Comparison of ENCODE assay signal across 8 cellular contexts in genomic region chr22:42688241-42688913, GRCh38. TPM values are rescaled to one million over a fixed set of nuclear protein-coding genes. Genes with fewer than 3 reads are reported as not detected.
A peak's percentile ranks its signal among the peaks of the same experiment; 100 is the strongest.
DNase-seq lines count a peak whose midpoint lies in the region; ATAC-seq, FAIRE-seq and TF ChIP-seq lines count a peak whose summit lies in the region.

No MANE protein-coding gene starts in this region.

- H3K27ac ChIP-seq in endothelial cell of umbilical vein (ENCODE audit: insufficient read depth, low read depth, low read length), result no peak overlapping the region
- H3K27ac ChIP-seq in aorta (ENCODE audit: low read depth in 1 of 2, low read length in 2 of 2), result peak overlapping the region; percentile 3 to 89

- BruUV-seq in endothelial cell of umbilical vein (replicated peaks; lab: Mats Ljungman, UMichigan), result no TSS peak

- H3K4me1 Mint-ChIP-seq in mesothelial cell of epicardium, result peaks cover 23% of the 10 kb centered on the region

- H3K36me3 Mint-ChIP-seq in mesothelial cell of epicardium, result no peaks in the 10 kb centered on the region

- no peaks in the 10 kb centered on the region for H3K27me3 Mint-ChIP-seq in mesothelial cell of epicardium (ENCODE audit: low read depth)

- no peak for TF ChIP-seq POLR2A in endothelial cell of umbilical vein (IDR thresholded peaks at IDR 0.05; ENCODE audit: low read depth, low read length)

- dilution Hi-C loops in endothelial cell of umbilical vein (cut with MboI; ENCODE audit: extremely low pct_ligation_motif_present, low sequenced_read_pairs), result no loop called here

- H3K4me2 ChIP-seq in endothelial cell of umbilical vein (ENCODE audit: insufficient read depth, low read length), result no peak overlapping the region

- H3K9ac ChIP-seq in endothelial cell of umbilical vein (replicated peaks; ENCODE audit: extremely low read depth, insufficient read depth, low read length), result no peak overlapping the region

- H3K9me1 ChIP-seq in endothelial cell of umbilical vein (replicated peaks; ENCODE audit: control insufficient read depth, extremely low read depth, insufficient read depth, low read length), result no peaks in the 10 kb centered on the region

- H3K4me1 ChIP-seq in endothelial cell of umbilical vein (ENCODE audit: control insufficient read depth, extremely low read depth, insufficient read depth, low read length), result no peaks in the 10 kb centered on the region
- peaks cover 2 to 7% of the 10 kb centered on the region in 2 donors for H3K4me1 ChIP-seq in aorta (ENCODE audit: control insufficient read depth in 1 of 2, insufficient read depth in 2 of 2, low read length in 2 of 2)

- H3K27me3 ChIP-seq in H7 (ENCODE audit: control insufficient read depth, insufficient read depth, low read length) (no peaks in the 10 kb centered on the region), endothelial cell of umbilical vein (ENCODE audit: control insufficient read depth in 2 of 2, insufficient read depth in 2 of 2, low read length in 2 of 2) (no peaks in the 10 kb centered on the region), aorta (ENCODE audit: control insufficient read depth in 1 of 2, insufficient read depth in 2 of 2, low read length in 1 of 2) (no peaks in the 10 kb centered on the region)

- H3K27ac Mint-ChIP-seq in mesothelial cell of epicardium, result peak overlapping the region; percentile 92

- peak overlapping the region; percentile 24 for H3K4me3 Mint-ChIP-seq in mesothelial cell of epicardium

- intact Hi-C loops in endothelial cell of umbilical vein (cut with micrococcal nuclease) (no loop called here), aorta (cut with DNase I) (loop anchor here in 1 of 2 donors (5.0 kb wide), 1 partner anchor 59 kb away; no protein-coding TSS in a partner anchor)

- no peaks in the 10 kb centered on the region for H4K20me1 ChIP-seq in endothelial cell of umbilical vein (replicated peaks; ENCODE audit: control insufficient read depth, extremely low read depth, insufficient read depth, low read length)

- TF ChIP-seq CTCF in endothelial cell of umbilical vein (IDR thresholded peaks at IDR 0.05; ENCODE audit: extremely low read depth in 1 of 2, insufficient read depth in 1 of 2, low read depth in 1 of 2, low read length in 2 of 2) (no peak), mesothelial cell of epicardium (IDR thresholded peaks at IDR 0.05; ENCODE audit: unreplicated experiment) (no peak)

- 5 to 7% methylated on average over 19 of the region's 19 CpGs for WGBS in aorta, 2 donors

- ATAC-seq in aorta (ENCODE audit: low FRiP score) (peak; percentile 87), GM18867 (IDR thresholded peaks at IDR 0.05; ENCODE audit: unreplicated experiment) (no peak)

- FAIRE-seq in endothelial cell of umbilical vein (lab: Jason Lieb, UNC), result peak; percentile 63

- CTCF ChIA-PET in endothelial cell of umbilical vein (lab: Charles Lee), result interaction anchor here (1.0 to 1.2 kb wide), 2 partner anchors 32 to 67 kb away, joined by 3 to 4 read pairs; partner anchors contain the start of gene A4GALT

- H3K4me3 ChIP-seq in H7 (ENCODE audit: insufficient read depth, low read depth, low read length) (no peak overlapping the region), endothelial cell of umbilical vein (replicated peaks in 1 of 3; ENCODE audit: insufficient read depth in 1 of 3, low read depth in 1 of 3, low read length in 3 of 3) (no peak overlapping the region), aorta (ENCODE audit: low read length in 2 of 2) (no peak overlapping the region)

- peak; percentile 82 for DNase-seq in H7
- peak; percentile 74 for DNase-seq in NCI-H82 (lab: John Stamatoyannopoulos, UW)
- peak; percentile 51 for DNase-seq in endothelial cell of umbilical vein (ENCODE audit: low read depth, low spot score)
- DNase-seq in mesothelial cell of epicardium (ENCODE audit: low spot score in 2 of 2, unreplicated experiment in 2 of 2), result peak; percentile 50 to 56
- DNase-seq in aorta, result peak; percentile 91 to 95
- DNase-seq in cortex of kidney (lab: John Stamatoyannopoulos, UW), result no peak
- no peak for DNase-seq in stimulated activated CD4-positive, alpha-beta T cell treated with anti-CD3 and anti-CD28 coated beads, Interleukin-2, amount 100 ng/mL, for 24 hours

- H3K9me3 Mint-ChIP-seq in mesothelial cell of epicardium, result no peaks in the 10 kb centered on the region

- H3K36me3 ChIP-seq in H7 (replicated peaks; ENCODE audit: control insufficient read depth, insufficient read depth, low read length) (no peaks in the 10 kb centered on the region), endothelial cell of umbilical vein (ENCODE audit: control insufficient read depth in 2 of 2, extremely low read depth in 1 of 2, insufficient read depth in 2 of 2, low read length in 2 of 2) (no peaks in the 10 kb centered on the region), aorta (ENCODE audit: control insufficient read depth in 1 of 2, insufficient read depth in 2 of 2, low read length in 1 of 2) (peaks cover 0 to 6% of the 10 kb centered on the region in 2 donors)

- no peaks in the 10 kb centered on the region for H3K79me2 ChIP-seq in endothelial cell of umbilical vein (ENCODE audit: control insufficient read depth, insufficient read depth, low read length)

- H2AFZ ChIP-seq in endothelial cell of umbilical vein (ENCODE audit: low read depth, low read length), result peak overlapping the region; percentile 54

- H3K9me3 ChIP-seq in endothelial cell of umbilical vein (replicated peaks; ENCODE audit: control insufficient read depth, insufficient read depth, low read length), result no peaks in the 10 kb centered on the region
- no peaks in the 10 kb centered on the region for H3K9me3 ChIP-seq in aorta (ENCODE audit: control insufficient read depth, low read length)

- POLR2A ChIA-PET in endothelial cell of umbilical vein (lab: Charles Lee), result no interaction called here

TF ChIP-seq in endothelial cell of umbilical vein, 7 proteins besides CTCF, POLR2A, EP300 and RAD21:
- TF ChIP-seq JUN (IDR thresholded peaks at IDR 0.05; ENCODE audit: borderline replicate concordance, insufficient read depth, insufficient read length, low read depth) (no peak), MYC (IDR thresholded peaks at IDR 0.05; ENCODE audit: low read depth, low read length) (no peak), FOS (IDR thresholded peaks at IDR 0.05; ENCODE audit: borderline replicate concordance, insufficient read depth, low read length) (no peak), EZH2 (IDR thresholded peaks at IDR 0.05; ENCODE audit: borderline replicate concordance, low read depth, low read length, severe bottlenecking) (no peak), GATA2 (IDR thresholded peaks at IDR 0.05; ENCODE audit: insufficient read depth, insufficient read length, low read depth, low read length) (no peak), MAX (IDR thresholded peaks at IDR 0.05; ENCODE audit: insufficient read depth, insufficient read length) (no peak)

RNA-seq across cellular contexts. Expression of gene A4GALT, which starts 32.3 kb away (rescaled TPM):
- total RNA-seq in H7 (2014; rRNA removed; shearing (Covaris generic)), result 7.6 and 9.6 TPM in 2 replicates
- total RNA-seq in endothelial cell of umbilical vein (18.8 and 20.7 TPM in 2 replicates), mesothelial cell of epicardium (0.67 to 0.84 TPM (median 0.82 TPM) in 3 replicates), aorta (10 to 100 TPM; 62.1 to 72.3 TPM)
- polyA plus RNA-seq in endothelial cell of umbilical vein (5.4 and 8.7 TPM in 2 replicates), aorta (10 to 100 TPM; 15.8 to 75.8 TPM)
- 3.1 and 5.6 TPM in 2 replicates for polyA plus RNA-seq in endothelial cell of umbilical vein (2011; cell fraction: cytosol; rRNA removed)
- 4.2 and 4.4 TPM in 2 replicates for polyA plus RNA-seq in endothelial cell of umbilical vein (2011; cell fraction: nucleus; rRNA removed)
- 9.8 and 17.1 TPM in 2 replicates for polyA plus RNA-seq in endothelial cell of umbilical vein (2012)
- polyA minus RNA-seq in endothelial cell of umbilical vein, result 2.4 and 3.9 TPM in 2 replicates
- 9.6 TPM for polyA minus RNA-seq in endothelial cell of umbilical vein (2011; cell fraction: cytosol; rRNA and poly(A)+ RNA removed)
- 2.4 and 5.2 TPM in 2 replicates for polyA minus RNA-seq in endothelial cell of umbilical vein (2011; cell fraction: nucleus; rRNA and poly(A)+ RNA removed)

RNA-seq across cellular contexts. Expression of gene CYB5R3, which starts 39.2 kb away (rescaled TPM):
- total RNA-seq in H7 (2014; rRNA removed; shearing (Covaris generic)), result 75.6 and 86.8 TPM in 2 replicates
- total RNA-seq in endothelial cell of umbilical vein (217 and 232 TPM in 2 replicates), mesothelial cell of epicardium (94.7 to 102 TPM (median 99.0 TPM) in 3 replicates), aorta (100 to 1,000 TPM; 430 to 444 TPM)
- polyA plus RNA-seq in endothelial cell of umbilical vein (263 and 329 TPM in 2 replicates), aorta (100 to 1,000 TPM; 346 to 756 TPM)
- 162 and 165 TPM in 2 replicates for polyA plus RNA-seq in endothelial cell of umbilical vein (2011; cell fraction: cytosol; rRNA removed)
- polyA plus RNA-seq in endothelial cell of umbilical vein (2011; cell fraction: nucleus; rRNA removed), result 58.9 and 72.2 TPM in 2 replicates
- polyA plus RNA-seq in endothelial cell of umbilical vein (2012), result 182 and 240 TPM in 2 replicates
- 143 and 163 TPM in 2 replicates for polyA minus RNA-seq in endothelial cell of umbilical vein
- polyA minus RNA-seq in endothelial cell of umbilical vein (2011; cell fraction: cytosol; rRNA and poly(A)+ RNA removed), result 38.1 TPM
- 26.6 and 41.3 TPM in 2 replicates for polyA minus RNA-seq in endothelial cell of umbilical vein (2011; cell fraction: nucleus; rRNA and poly(A)+ RNA removed)

RNA-seq across cellular contexts. Expression of gene ATP5MGL, which starts 48.0 kb away (rescaled TPM):
- total RNA-seq in H7 (2014; rRNA removed; shearing (Covaris generic)), result 0.42 TPM in 1 of 2 replicates, not detected in the other
- total RNA-seq in endothelial cell of umbilical vein, result 1.0 and 1.2 TPM in 2 replicates
- polyA plus RNA-seq in endothelial cell of umbilical vein, result 0.11 TPM in 1 of 2 replicates, not detected in the other
- polyA plus RNA-seq in endothelial cell of umbilical vein (2011; cell fraction: cytosol; rRNA removed), result not detected in 2 replicates
- polyA plus RNA-seq in endothelial cell of umbilical vein (2011; cell fraction: nucleus; rRNA removed), result 0.67 and 0.74 TPM in 2 replicates
- not detected in 2 replicates for polyA plus RNA-seq in endothelial cell of umbilical vein (2012)
- polyA minus RNA-seq in endothelial cell of umbilical vein, result 1.5 and 2.1 TPM in 2 replicates
- not detected for polyA minus RNA-seq in endothelial cell of umbilical vein (2011; cell fraction: cytosol; rRNA and poly(A)+ RNA removed)
- polyA minus RNA-seq in endothelial cell of umbilical vein (2011; cell fraction: nucleus; rRNA and poly(A)+ RNA removed), result 2.2 and 2.6 TPM in 2 replicates
- total RNA-seq in mesothelial cell of epicardium, result 1.3 to 1.7 TPM (median 1.5 TPM) in 3 replicates
- 1 to 10 TPM; 1.5 to 2.7 TPM for total RNA-seq in aorta
- polyA plus RNA-seq in aorta, result not detected

Comparison
In these comparisons a context has a peak if more than half of its experiments do, and no peak if none do; other contexts are left out.
1. DNase-seq: peak in H7 (single experiment), NCI-H82 (single experiment), endothelial cell of umbilical vein (single experiment), mesothelial cell of epicardium (2 of 2) and aorta (2 of 2); none in cortex of kidney (single experiment) and stimulated activated CD4-positive, alpha-beta T cell treated with anti-CD3 and anti-CD28 coated beads, Interleukin-2, amount 100 ng/mL, for 24 hours (0 of 2).